Comparison of ENCODE assay signal across 1 cellular context in the genomic region with DNA sequence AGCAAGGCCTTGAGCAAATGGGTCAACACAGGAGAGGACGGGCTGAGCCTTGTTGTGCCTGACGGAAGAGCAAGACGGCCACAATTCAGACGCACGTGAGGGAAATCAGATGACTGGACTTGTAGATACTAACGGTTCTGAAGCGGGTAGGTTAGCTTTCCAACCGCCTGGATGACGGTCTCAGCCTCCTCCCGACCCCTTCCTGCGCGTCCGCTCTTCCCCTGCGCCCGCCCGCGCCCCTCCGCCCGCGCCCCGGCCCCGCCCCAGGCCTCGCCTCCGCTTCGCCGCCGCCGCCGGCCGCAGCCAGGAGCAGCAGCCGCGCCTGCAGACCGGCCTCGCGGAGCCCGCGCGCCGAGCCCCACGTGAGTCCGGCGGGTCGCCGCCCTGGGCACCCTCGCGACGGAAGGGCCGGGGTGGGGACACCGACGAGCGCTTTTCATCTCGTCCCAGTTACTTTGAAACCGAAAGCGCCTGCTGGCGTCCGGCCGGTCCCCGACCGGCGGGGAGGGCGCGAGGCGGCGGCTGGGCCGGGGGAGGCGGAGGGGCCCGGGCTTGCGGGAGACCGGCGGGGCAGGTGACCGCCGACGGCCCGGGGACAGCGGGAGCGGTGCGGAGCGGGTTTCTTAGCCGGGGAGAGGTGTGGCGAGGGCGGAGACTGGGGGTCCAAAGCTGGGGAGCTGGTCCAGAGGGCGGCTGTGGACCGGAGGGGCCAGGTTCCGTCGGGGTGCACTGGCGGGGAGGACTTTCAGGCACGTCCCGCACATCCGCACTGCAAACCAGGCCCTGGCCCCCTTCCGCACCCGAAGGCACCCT.
TF ChIP-seq lines count a peak whose summit lies in the region.

A gene with protein sequence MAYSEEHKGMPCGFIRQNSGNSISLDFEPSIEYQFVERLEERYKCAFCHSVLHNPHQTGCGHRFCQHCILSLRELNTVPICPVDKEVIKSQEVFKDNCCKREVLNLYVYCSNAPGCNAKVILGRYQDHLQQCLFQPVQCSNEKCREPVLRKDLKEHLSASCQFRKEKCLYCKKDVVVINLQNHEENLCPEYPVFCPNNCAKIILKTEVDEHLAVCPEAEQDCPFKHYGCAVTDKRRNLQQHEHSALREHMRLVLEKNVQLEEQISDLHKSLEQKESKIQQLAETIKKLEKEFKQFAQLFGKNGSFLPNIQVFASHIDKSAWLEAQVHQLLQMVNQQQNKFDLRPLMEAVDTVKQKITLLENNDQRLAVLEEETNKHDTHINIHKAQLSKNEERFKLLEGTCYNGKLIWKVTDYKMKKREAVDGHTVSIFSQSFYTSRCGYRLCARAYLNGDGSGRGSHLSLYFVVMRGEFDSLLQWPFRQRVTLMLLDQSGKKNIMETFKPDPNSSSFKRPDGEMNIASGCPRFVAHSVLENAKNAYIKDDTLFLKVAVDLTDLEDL (plus strand): TSS at position 306 of the 813 bp plus-strand sequence. CDS start 26,407 bp downstream, outside the sequence.

TF ChIP-seq in K562, 482 proteins besides CTCF, POLR2A, EP300 and RAD21 (continued from another document and continues in another):
- TF ChIP-seq, protein P1, sequence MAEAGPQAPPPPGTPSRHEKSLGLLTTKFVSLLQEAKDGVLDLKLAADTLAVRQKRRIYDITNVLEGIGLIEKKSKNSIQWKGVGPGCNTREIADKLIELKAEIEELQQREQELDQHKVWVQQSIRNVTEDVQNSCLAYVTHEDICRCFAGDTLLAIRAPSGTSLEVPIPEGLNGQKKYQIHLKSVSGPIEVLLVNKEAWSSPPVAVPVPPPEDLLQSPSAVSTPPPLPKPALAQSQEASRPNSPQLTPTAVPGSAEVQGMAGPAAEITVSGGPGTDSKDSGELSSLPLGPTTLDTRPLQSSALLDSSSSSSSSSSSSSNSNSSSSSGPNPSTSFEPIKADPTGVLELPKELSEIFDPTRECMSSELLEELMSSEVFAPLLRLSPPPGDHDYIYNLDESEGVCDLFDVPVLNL (CRISPR knock-in tag; IDR thresholded peaks at IDR 0.05; ENCODE audit: low read depth) = no peak
- TF ChIP-seq SMAD4 (CRISPR knock-in tag; conservative IDR thresholded peaks at IDR 0.05) (peak; percentile 63; the same call in 1 of the 2 replicates), CBFA2T3 (IDR thresholded peaks at IDR 0.05) (no peak), GABPB2 (CRISPR knock-in tag; conservative IDR thresholded peaks at IDR 0.05) (no peak), KAT8 (IDR thresholded peaks at IDR 0.05; ENCODE audit: low read depth) (no peak), MTA2 (IDR thresholded peaks at IDR 0.05; ENCODE audit: low read depth) (no peak), ZNF76 (CRISPR knock-in tag; IDR thresholded peaks at IDR 0.05; ENCODE audit: borderline replicate concordance) (no peak), CXXC5 (CRISPR knock-in tag; IDR thresholded peaks at IDR 0.05) (peak; percentile 77), ZFP30 (CRISPR knock-in tag; IDR thresholded peaks at IDR 0.05; ENCODE audit: borderline replicate concordance) (no peak), ZNF324 (CRISPR knock-in tag; IDR thresholded peaks at IDR 0.05) (no peak), DNMT1 (IDR thresholded peaks at IDR 0.05) (no peak), RB1 (IDR thresholded peaks at IDR 0.05; ENCODE audit: low read depth) (peak; percentile 47; the same call in 1 of the 2 replicates), ZC3H4 (CRISPR knock-in tag; IDR thresholded peaks at IDR 0.05; ENCODE audit: borderline replicate concordance) (no peak), FIP1L1 (IDR thresholded peaks at IDR 0.05; ENCODE audit: low read depth, low read length, poor library complexity, severe bottlenecking) (peak; percentile 30), NR4A1 (CRISPR knock-in tag; IDR thresholded peaks at IDR 0.05) (no peak), NR4A1 (tag; IDR thresholded peaks at IDR 0.05) (no peak), LEF1 (IDR thresholded peaks at IDR 0.05) (no peak)
- TF ChIP-seq, protein P2, sequence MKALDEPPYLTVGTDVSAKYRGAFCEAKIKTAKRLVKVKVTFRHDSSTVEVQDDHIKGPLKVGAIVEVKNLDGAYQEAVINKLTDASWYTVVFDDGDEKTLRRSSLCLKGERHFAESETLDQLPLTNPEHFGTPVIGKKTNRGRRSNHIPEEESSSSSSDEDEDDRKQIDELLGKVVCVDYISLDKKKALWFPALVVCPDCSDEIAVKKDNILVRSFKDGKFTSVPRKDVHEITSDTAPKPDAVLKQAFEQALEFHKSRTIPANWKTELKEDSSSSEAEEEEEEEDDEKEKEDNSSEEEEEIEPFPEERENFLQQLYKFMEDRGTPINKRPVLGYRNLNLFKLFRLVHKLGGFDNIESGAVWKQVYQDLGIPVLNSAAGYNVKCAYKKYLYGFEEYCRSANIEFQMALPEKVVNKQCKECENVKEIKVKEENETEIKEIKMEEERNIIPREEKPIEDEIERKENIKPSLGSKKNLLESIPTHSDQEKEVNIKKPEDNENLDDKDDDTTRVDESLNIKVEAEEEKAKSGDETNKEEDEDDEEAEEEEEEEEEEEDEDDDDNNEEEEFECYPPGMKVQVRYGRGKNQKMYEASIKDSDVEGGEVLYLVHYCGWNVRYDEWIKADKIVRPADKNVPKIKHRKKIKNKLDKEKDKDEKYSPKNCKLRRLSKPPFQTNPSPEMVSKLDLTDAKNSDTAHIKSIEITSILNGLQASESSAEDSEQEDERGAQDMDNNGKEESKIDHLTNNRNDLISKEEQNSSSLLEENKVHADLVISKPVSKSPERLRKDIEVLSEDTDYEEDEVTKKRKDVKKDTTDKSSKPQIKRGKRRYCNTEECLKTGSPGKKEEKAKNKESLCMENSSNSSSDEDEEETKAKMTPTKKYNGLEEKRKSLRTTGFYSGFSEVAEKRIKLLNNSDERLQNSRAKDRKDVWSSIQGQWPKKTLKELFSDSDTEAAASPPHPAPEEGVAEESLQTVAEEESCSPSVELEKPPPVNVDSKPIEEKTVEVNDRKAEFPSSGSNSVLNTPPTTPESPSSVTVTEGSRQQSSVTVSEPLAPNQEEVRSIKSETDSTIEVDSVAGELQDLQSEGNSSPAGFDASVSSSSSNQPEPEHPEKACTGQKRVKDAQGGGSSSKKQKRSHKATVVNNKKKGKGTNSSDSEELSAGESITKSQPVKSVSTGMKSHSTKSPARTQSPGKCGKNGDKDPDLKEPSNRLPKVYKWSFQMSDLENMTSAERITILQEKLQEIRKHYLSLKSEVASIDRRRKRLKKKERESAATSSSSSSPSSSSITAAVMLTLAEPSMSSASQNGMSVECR (CRISPR knock-in tag; IDR thresholded peaks at IDR 0.05) = no peak; the same call in 1 of the 2 replicates
- TF ChIP-seq, protein P3, sequence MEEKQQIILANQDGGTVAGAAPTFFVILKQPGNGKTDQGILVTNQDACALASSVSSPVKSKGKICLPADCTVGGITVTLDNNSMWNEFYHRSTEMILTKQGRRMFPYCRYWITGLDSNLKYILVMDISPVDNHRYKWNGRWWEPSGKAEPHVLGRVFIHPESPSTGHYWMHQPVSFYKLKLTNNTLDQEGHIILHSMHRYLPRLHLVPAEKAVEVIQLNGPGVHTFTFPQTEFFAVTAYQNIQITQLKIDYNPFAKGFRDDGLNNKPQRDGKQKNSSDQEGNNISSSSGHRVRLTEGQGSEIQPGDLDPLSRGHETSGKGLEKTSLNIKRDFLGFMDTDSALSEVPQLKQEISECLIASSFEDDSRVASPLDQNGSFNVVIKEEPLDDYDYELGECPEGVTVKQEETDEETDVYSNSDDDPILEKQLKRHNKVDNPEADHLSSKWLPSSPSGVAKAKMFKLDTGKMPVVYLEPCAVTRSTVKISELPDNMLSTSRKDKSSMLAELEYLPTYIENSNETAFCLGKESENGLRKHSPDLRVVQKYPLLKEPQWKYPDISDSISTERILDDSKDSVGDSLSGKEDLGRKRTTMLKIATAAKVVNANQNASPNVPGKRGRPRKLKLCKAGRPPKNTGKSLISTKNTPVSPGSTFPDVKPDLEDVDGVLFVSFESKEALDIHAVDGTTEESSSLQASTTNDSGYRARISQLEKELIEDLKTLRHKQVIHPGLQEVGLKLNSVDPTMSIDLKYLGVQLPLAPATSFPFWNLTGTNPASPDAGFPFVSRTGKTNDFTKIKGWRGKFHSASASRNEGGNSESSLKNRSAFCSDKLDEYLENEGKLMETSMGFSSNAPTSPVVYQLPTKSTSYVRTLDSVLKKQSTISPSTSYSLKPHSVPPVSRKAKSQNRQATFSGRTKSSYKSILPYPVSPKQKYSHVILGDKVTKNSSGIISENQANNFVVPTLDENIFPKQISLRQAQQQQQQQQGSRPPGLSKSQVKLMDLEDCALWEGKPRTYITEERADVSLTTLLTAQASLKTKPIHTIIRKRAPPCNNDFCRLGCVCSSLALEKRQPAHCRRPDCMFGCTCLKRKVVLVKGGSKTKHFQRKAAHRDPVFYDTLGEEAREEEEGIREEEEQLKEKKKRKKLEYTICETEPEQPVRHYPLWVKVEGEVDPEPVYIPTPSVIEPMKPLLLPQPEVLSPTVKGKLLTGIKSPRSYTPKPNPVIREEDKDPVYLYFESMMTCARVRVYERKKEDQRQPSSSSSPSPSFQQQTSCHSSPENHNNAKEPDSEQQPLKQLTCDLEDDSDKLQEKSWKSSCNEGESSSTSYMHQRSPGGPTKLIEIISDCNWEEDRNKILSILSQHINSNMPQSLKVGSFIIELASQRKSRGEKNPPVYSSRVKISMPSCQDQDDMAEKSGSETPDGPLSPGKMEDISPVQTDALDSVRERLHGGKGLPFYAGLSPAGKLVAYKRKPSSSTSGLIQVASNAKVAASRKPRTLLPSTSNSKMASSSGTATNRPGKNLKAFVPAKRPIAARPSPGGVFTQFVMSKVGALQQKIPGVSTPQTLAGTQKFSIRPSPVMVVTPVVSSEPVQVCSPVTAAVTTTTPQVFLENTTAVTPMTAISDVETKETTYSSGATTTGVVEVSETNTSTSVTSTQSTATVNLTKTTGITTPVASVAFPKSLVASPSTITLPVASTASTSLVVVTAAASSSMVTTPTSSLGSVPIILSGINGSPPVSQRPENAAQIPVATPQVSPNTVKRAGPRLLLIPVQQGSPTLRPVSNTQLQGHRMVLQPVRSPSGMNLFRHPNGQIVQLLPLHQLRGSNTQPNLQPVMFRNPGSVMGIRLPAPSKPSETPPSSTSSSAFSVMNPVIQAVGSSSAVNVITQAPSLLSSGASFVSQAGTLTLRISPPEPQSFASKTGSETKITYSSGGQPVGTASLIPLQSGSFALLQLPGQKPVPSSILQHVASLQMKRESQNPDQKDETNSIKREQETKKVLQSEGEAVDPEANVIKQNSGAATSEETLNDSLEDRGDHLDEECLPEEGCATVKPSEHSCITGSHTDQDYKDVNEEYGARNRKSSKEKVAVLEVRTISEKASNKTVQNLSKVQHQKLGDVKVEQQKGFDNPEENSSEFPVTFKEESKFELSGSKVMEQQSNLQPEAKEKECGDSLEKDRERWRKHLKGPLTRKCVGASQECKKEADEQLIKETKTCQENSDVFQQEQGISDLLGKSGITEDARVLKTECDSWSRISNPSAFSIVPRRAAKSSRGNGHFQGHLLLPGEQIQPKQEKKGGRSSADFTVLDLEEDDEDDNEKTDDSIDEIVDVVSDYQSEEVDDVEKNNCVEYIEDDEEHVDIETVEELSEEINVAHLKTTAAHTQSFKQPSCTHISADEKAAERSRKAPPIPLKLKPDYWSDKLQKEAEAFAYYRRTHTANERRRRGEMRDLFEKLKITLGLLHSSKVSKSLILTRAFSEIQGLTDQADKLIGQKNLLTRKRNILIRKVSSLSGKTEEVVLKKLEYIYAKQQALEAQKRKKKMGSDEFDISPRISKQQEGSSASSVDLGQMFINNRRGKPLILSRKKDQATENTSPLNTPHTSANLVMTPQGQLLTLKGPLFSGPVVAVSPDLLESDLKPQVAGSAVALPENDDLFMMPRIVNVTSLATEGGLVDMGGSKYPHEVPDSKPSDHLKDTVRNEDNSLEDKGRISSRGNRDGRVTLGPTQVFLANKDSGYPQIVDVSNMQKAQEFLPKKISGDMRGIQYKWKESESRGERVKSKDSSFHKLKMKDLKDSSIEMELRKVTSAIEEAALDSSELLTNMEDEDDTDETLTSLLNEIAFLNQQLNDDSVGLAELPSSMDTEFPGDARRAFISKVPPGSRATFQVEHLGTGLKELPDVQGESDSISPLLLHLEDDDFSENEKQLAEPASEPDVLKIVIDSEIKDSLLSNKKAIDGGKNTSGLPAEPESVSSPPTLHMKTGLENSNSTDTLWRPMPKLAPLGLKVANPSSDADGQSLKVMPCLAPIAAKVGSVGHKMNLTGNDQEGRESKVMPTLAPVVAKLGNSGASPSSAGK (IDR thresholded peaks at IDR 0.05) = peak; percentile 62; the same call in 1 of the 2 replicates
- TF ChIP-seq, protein P4, sequence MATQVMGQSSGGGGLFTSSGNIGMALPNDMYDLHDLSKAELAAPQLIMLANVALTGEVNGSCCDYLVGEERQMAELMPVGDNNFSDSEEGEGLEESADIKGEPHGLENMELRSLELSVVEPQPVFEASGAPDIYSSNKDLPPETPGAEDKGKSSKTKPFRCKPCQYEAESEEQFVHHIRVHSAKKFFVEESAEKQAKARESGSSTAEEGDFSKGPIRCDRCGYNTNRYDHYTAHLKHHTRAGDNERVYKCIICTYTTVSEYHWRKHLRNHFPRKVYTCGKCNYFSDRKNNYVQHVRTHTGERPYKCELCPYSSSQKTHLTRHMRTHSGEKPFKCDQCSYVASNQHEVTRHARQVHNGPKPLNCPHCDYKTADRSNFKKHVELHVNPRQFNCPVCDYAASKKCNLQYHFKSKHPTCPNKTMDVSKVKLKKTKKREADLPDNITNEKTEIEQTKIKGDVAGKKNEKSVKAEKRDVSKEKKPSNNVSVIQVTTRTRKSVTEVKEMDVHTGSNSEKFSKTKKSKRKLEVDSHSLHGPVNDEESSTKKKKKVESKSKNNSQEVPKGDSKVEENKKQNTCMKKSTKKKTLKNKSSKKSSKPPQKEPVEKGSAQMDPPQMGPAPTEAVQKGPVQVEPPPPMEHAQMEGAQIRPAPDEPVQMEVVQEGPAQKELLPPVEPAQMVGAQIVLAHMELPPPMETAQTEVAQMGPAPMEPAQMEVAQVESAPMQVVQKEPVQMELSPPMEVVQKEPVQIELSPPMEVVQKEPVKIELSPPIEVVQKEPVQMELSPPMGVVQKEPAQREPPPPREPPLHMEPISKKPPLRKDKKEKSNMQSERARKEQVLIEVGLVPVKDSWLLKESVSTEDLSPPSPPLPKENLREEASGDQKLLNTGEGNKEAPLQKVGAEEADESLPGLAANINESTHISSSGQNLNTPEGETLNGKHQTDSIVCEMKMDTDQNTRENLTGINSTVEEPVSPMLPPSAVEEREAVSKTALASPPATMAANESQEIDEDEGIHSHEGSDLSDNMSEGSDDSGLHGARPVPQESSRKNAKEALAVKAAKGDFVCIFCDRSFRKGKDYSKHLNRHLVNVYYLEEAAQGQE (CRISPR knock-in tag; IDR thresholded peaks at IDR 0.05; ENCODE audit: low read depth) = no peak
- TF ChIP-seq, protein P5, sequence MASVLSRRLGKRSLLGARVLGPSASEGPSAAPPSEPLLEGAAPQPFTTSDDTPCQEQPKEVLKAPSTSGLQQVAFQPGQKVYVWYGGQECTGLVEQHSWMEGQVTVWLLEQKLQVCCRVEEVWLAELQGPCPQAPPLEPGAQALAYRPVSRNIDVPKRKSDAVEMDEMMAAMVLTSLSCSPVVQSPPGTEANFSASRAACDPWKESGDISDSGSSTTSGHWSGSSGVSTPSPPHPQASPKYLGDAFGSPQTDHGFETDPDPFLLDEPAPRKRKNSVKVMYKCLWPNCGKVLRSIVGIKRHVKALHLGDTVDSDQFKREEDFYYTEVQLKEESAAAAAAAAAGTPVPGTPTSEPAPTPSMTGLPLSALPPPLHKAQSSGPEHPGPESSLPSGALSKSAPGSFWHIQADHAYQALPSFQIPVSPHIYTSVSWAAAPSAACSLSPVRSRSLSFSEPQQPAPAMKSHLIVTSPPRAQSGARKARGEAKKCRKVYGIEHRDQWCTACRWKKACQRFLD (CRISPR knock-in tag; IDR thresholded peaks at IDR 0.05) = no peak
- TF ChIP-seq, protein P6, sequence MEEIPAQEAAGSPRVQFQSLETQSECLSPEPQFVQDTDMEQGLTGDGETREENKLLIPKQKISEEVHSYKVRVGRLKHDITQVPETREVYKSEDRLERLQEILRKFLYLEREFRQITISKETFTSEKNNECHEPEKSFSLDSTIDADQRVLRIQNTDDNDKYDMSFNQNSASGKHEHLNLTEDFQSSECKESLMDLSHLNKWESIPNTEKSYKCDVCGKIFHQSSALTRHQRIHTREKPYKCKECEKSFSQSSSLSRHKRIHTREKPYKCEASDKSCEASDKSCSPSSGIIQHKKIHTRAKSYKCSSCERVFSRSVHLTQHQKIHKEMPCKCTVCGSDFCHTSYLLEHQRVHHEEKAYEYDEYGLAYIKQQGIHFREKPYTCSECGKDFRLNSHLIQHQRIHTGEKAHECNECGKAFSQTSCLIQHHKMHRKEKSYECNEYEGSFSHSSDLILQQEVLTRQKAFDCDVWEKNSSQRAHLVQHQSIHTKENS (CRISPR knock-in tag; IDR thresholded peaks at IDR 0.05) = no peak
